In genomic region chr19:1153891-1154730, GRCh38 we compare ENCODE assay signal across 15 cellular contexts. TPM values are rescaled to one million over a fixed set of nuclear protein-coding genes. Genes with fewer than 3 reads are reported as not detected.
DNase-seq lines count a peak whose midpoint lies in the region; ATAC-seq and TF ChIP-seq lines count a peak whose summit lies in the region.
"Had no signal": no experiment of that assay in that cellular context is flagged by ENCODE, and none has a peak within 500 bp of the region (broad histone marks: within the 10 kb centered on the region; RNA-seq: fewer than 3 reads in every experiment).

No MANE protein-coding gene starts in this region.

- no peaks in the 10 kb centered on the region for H3K4me1 Mint-ChIP-seq in natural killer cell treated with Interleukin-12 subunit alpha and Interleukin-12 subunit beta and Interleukin-15 and Interleukin-18, amount 100 ng/mL, for 72 hours (ENCODE audit: low read depth in 2 of 2)

- H3K27me3 ChIP-seq in heart left ventricle (no peaks in the 10 kb centered on the region), ovary (no peaks in the 10 kb centered on the region)
- H3K27me3 ChIP-seq: cardiac muscle cell had no signal

- TF ChIP-seq EP300 in ovary (IDR thresholded peaks at IDR 0.05) = no peak

- H3K27ac ChIP-seq in heart left ventricle = peak overlapping the region in 11 of 12 donors; percentile 62 to 98 (median 76)
- H3K27ac ChIP-seq in ovary = peak overlapping the region; percentile 80 to 86
- H3K27ac ChIP-seq in urinary bladder (ENCODE audit: low read depth) = peak overlapping the region; percentile 60
- H3K27ac ChIP-seq: 22Rv1, cardiac muscle cell, WERI-Rb-1 had no signal

- no peaks in the 10 kb centered on the region for H3K9me3 ChIP-seq in heart left ventricle
- H3K9me3 ChIP-seq in ovary = no peaks in the 10 kb centered on the region

- H3K9me3 Mint-ChIP-seq in natural killer cell treated with Interleukin-12 subunit alpha and Interleukin-12 subunit beta and Interleukin-15 and Interleukin-18, amount 100 ng/mL, for 72 hours = no peaks in the 10 kb centered on the region
- H3K9me3 Mint-ChIP-seq: activated T-cell treated with anti-CD3 and anti-CD28 coated beads, Interleukin-2, amount 50 U/mL, for 72 hours had no signal

- H3K36me3 Mint-ChIP-seq in natural killer cell treated with Interleukin-12 subunit alpha and Interleukin-12 subunit beta and Interleukin-15 and Interleukin-18, amount 100 ng/mL, for 72 hours = no peaks in the 10 kb centered on the region

- intact Hi-C loops in heart left ventricle (cut with DNase I) (loop anchor here in 1 of 10 donors (2.0 kb wide), 1 partner anchor 19 kb away; no protein-coding TSS in a partner anchor), left ventricle myocardium superior (cut with micrococcal nuclease) (no loop called here), ovary (cut with DNase I) (loop anchor here in 1 of 4 donors (10.0 kb wide), 1 partner anchor 1151 kb away; the partner anchor contains the start of gene LINGO3)

- DNase-seq in heart left ventricle (peak in 1 of 5 donors; percentile 26), left ventricle myocardium superior (no peak), fibroblast of the aortic adventitia (ENCODE audit: low read depth) (no peak), ovary (peak in 2 of 5 donors; percentile 26 to 29), NCI-H1092 treated with DMSO at 0.1 percent for 48 hours (lab: John Stamatoyannopoulos, UW) (no peak)
- no peak for DNase-seq in natural killer cell treated with Interleukin-12 subunit alpha and Interleukin-12 subunit beta and Interleukin-15 and Interleukin-18, amount 100 ng/mL, for 72 hours (ENCODE audit: low spot score)
- DNase-seq: activated T-cell treated with anti-CD3 and anti-CD28 coated beads, Interleukin-2, amount 50 U/mL, for 72 hours; DMS53; mesendoderm; NCI-H524 treated with DMSO at 0.1 percent for 48 hours; WERI-Rb-1 had no signal

- H3K4me1 ChIP-seq in heart left ventricle = peaks cover 15 to 63% (median 44%) of the 10 kb centered on the region in 12 donors
- peaks cover 22% of the 10 kb centered on the region for H3K4me1 ChIP-seq in ovary (ENCODE audit: insufficient read depth)
- peaks cover 4% of the 10 kb centered on the region for H3K4me1 ChIP-seq in urinary bladder (ENCODE audit: insufficient read depth)

- WGBS in heart left ventricle, 4 donors = 87 to 92% (median 89%) methylated on average over 37 to 58 of the region's 58 CpGs
- WGBS in ovary, 3 donors = 79 to 88% (median 83%) methylated on average over 28 to 58 of the region's 58 CpGs
- 92% methylated on average over 58 of the region's 58 CpGs for WGBS in urinary bladder

- no peaks in the 10 kb centered on the region for H3K27me3 Mint-ChIP-seq in natural killer cell treated with Interleukin-12 subunit alpha and Interleukin-12 subunit beta and Interleukin-15 and Interleukin-18, amount 100 ng/mL, for 72 hours

- H3K27ac Mint-ChIP-seq in natural killer cell treated with Interleukin-12 subunit alpha and Interleukin-12 subunit beta and Interleukin-15 and Interleukin-18, amount 100 ng/mL, for 72 hours = no peak overlapping the region
- H3K27ac Mint-ChIP-seq: activated T-cell treated with anti-CD3 and anti-CD28 coated beads, Interleukin-2, amount 50 U/mL, for 72 hours had no signal

- H3K36me3 ChIP-seq in heart left ventricle (peaks cover 0 to 50% (median 9%) of the 10 kb centered on the region in 9 donors), ovary (no peaks in the 10 kb centered on the region), urinary bladder (ENCODE audit: insufficient read depth) (peaks cover 4% of the 10 kb centered on the region)
- H3K36me3 ChIP-seq: cardiac muscle cell had no signal

- ATAC-seq in heart left ventricle = no peak
- no peak for ATAC-seq in left ventricle myocardium superior
- ATAC-seq in HG03571 (IDR thresholded peaks at IDR 0.05; ENCODE audit: unreplicated experiment) = no peak
- no peak for ATAC-seq in natural killer cell treated with Interleukin-12 subunit alpha and Interleukin-12 subunit beta and Interleukin-15 and Interleukin-18, amount 100 ng/mL, for 72 hours
- ATAC-seq: activated T-cell treated with anti-CD3 and anti-CD28 coated beads, Interleukin-2, amount 50 U/mL, for 72 hours had no signal

- TF ChIP-seq CTCF in heart left ventricle (IDR thresholded peaks at IDR 0.05) (no peak), fibroblast of the aortic adventitia (IDR thresholded peaks at IDR 0.05; ENCODE audit: insufficient read depth, low read length) (no peak), ovary (IDR thresholded peaks at IDR 0.05) (no peak)

- no peak overlapping the region for H3K4me3 Mint-ChIP-seq in natural killer cell treated with Interleukin-12 subunit alpha and Interleukin-12 subunit beta and Interleukin-15 and Interleukin-18, amount 100 ng/mL, for 72 hours
- H3K4me3 Mint-ChIP-seq: activated T-cell treated with anti-CD3 and anti-CD28 coated beads, Interleukin-2, amount 50 U/mL, for 72 hours had no signal

- H3K4me3 ChIP-seq in heart left ventricle (peak overlapping the region in 7 of 12 donors; percentile 18 to 49 (median 22)), fibroblast of the aortic adventitia (ENCODE audit: low read depth, low read length) (peak overlapping the region; percentile 53), ovary (peak overlapping the region; percentile 31), urinary bladder (ENCODE audit: low read depth, low read length) (no peak overlapping the region)
- H3K4me3 ChIP-seq: cardiac muscle cell had no signal

- TF ChIP-seq POLR2A in heart left ventricle (IDR thresholded peaks at IDR 0.05) = no peak
- TF ChIP-seq POLR2A in ovary (IDR thresholded peaks at IDR 0.05) = no peak

RNA-seq across cellular contexts. Expression of gene SBNO2, which starts 20.0 kb away (rescaled TPM):
- total RNA-seq in heart left ventricle (10 to 100 TPM in 8 of 9 donors, 1 to 10 TPM in 1; 9.9 to 78.9 (median 20.0) TPM), left ventricle myocardium superior (18.7 TPM), fibroblast of the aortic adventitia (ENCODE audit: low replicate concordance) (18.5 and 41.2 TPM in 2 replicates), ovary (10 to 100 TPM; 20.7 to 92.6 (median 62.4) TPM), urinary bladder (7.6 TPM)
- polyA plus RNA-seq in heart left ventricle (10 to 100 TPM; 10.1 to 18.7 TPM), ovary (10 to 100 TPM in 1 of 2 donors, 1 to 10 TPM in 1; 6.1 to 36.7 TPM), urinary bladder (44.8 TPM)
- total RNA-seq in natural killer cell treated with Interleukin-12 subunit alpha and Interleukin-12 subunit beta and Interleukin-15 and Interleukin-18, amount 100 ng/mL, for 72 hours = 100 to 1,000 TPM; 204 to 205 TPM

RNA-seq across cellular contexts. Expression of gene GPX4, which starts 50.3 kb away (rescaled TPM):
- total RNA-seq in heart left ventricle (100 to 1,000 TPM; 251 to 590 (median 289) TPM), left ventricle myocardium superior (337 TPM), fibroblast of the aortic adventitia (ENCODE audit: low replicate concordance) (156 and 288 TPM in 2 replicates), ovary (100 to 1,000 TPM; 189 to 309 (median 247) TPM), urinary bladder (71.3 TPM)
- polyA plus RNA-seq in heart left ventricle (100 to 1,000 TPM; 377 to 558 TPM), ovary (100 to 1,000 TPM; 239 to 450 TPM), urinary bladder (452 TPM)
- total RNA-seq in natural killer cell treated with Interleukin-12 subunit alpha and Interleukin-12 subunit beta and Interleukin-15 and Interleukin-18, amount 100 ng/mL, for 72 hours = 100 to 1,000 TPM in 1 of 2 donors, 10 to 100 TPM in 1; 86.4 to 174 TPM

RNA-seq across cellular contexts. Expression of gene STK11, which starts 51.5 kb away (rescaled TPM):
- 10 to 100 TPM; 44.7 to 92.0 (median 50.7) TPM for total RNA-seq in heart left ventricle
- polyA plus RNA-seq in heart left ventricle = 10 to 100 TPM; 49.1 to 56.4 TPM
- 66.2 TPM for total RNA-seq in left ventricle myocardium superior
- total RNA-seq in fibroblast of the aortic adventitia (ENCODE audit: low replicate concordance) = 54.1 and 84.1 TPM in 2 replicates
- 10 to 100 TPM; 38.7 to 71.2 (median 54.2) TPM for total RNA-seq in ovary
- 10 to 100 TPM; 36.9 to 57.4 TPM for polyA plus RNA-seq in ovary
- 31.7 TPM for total RNA-seq in urinary bladder
- 56.5 TPM for polyA plus RNA-seq in urinary bladder
- total RNA-seq in natural killer cell treated with Interleukin-12 subunit alpha and Interleukin-12 subunit beta and Interleukin-15 and Interleukin-18, amount 100 ng/mL, for 72 hours = 10 to 100 TPM; 50.9 to 79.2 TPM

RNA-seq across cellular contexts. Expression of gene POLR2E, which starts 58.9 kb away (rescaled TPM):
- total RNA-seq in heart left ventricle (100 to 1,000 TPM; 116 to 220 (median 139) TPM), left ventricle myocardium superior (148 TPM), fibroblast of the aortic adventitia (ENCODE audit: low replicate concordance) (27.7 and 91.2 TPM in 2 replicates), ovary (100 to 1,000 TPM in 5 of 7 donors, 10 to 100 TPM in 2; 88.2 to 157 (median 140) TPM), urinary bladder (35.2 TPM)
- polyA plus RNA-seq in heart left ventricle (100 to 1,000 TPM; 161 to 209 TPM), ovary (100 to 1,000 TPM in 1 of 2 donors, 10 to 100 TPM in 1; 11.1 to 119 TPM), urinary bladder (255 TPM)
- total RNA-seq in natural killer cell treated with Interleukin-12 subunit alpha and Interleukin-12 subunit beta and Interleukin-15 and Interleukin-18, amount 100 ng/mL, for 72 hours = 100 to 1,000 TPM; 168 to 241 TPM
